1 cellular context compared by ENCODE assay signal in the genomic region with DNA sequence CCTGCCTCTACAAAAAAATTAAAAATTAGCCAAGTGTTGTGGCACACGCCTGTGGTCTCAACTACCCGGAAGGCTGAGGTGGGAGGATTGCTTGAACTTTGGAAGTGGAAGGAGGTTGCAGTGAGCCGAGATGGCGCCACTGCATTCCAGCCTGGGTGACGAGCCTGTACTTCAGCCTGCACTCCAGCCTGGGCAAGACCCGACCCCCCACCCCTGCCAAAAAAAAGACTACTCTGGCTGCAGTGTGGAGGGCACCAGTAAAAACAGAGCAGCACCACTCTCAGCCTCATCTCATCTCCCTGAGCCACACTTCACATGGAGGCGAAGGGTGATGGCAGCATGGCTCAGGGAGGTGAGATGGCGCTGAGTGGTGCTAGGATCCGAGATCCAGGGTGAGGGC.
TF ChIP-seq lines count a peak whose summit lies in the region.

No MANE protein-coding gene starts in this region.

TF ChIP-seq in H1, 55 proteins besides CTCF, POLR2A, EP300 and RAD21:
- TF ChIP-seq GABPA (IDR thresholded peaks at IDR 0.05; ENCODE audit: borderline replicate concordance, insufficient read depth, low read length) (no peak), SUZ12 (IDR thresholded peaks at IDR 0.05; ENCODE audit: low read length) (no peak), CBX5 (IDR thresholded peaks at IDR 0.05; ENCODE audit: low read depth, low read length) (no peak), NRF1 (IDR thresholded peaks at IDR 0.05; ENCODE audit: low read depth, low read length) (no peak), YY1 (IDR thresholded peaks at IDR 0.05; ENCODE audit: low read depth, low read length) (no peak), BCL11A (IDR thresholded peaks at IDR 0.05; ENCODE audit: low read depth in 2 of 2, low read length in 2 of 2) (no peak), HDAC2 (IDR thresholded peaks at IDR 0.05; ENCODE audit: borderline replicate concordance in 1 of 2, low read depth in 2 of 2, low read length in 2 of 2) (no peak), RBBP5 (IDR thresholded peaks at IDR 0.05; ENCODE audit: borderline replicate concordance, low read depth, low read length) (no peak), CHD1 (IDR thresholded peaks at IDR 0.05; ENCODE audit: low read depth, low read length) (no peak), CTBP2 (IDR thresholded peaks at IDR 0.05; ENCODE audit: borderline replicate concordance, insufficient read depth, insufficient read length, low read length) (no peak), CEBPB (IDR thresholded peaks at IDR 0.05; ENCODE audit: low read depth, low read length) (no peak)
